In the genomic region with DNA sequence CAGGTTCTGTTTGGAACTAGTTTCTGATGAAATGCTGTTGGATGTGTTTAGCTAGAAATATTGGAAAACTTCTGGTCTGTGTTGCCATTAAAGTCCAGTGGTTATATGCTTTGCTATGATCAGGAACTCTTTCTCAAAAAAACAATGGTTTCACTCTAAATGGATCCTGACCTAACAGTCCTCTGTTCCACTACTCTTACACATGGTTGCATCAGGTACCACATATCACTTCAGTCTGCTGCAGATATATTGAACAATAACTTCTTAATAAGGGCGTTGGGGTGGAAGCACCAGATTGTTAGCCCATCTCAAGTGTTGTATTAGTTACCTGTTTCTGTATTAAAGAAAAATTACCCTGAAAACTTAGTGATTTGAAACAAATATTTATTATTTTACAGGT, we compare ENCODE assay signal across 22 cellular contexts.
"Had no signal": no experiment of that assay in that cellular context is flagged by ENCODE, and none has a peak within 500 bp of the region (broad histone marks: within the 10 kb centered on the region; RNA-seq: fewer than 3 reads in every experiment).

No MANE protein-coding gene starts in this region.

- H3K27ac ChIP-seq: dorsolateral prefrontal cortex, esophagus muscularis mucosa, foreskin keratinocyte, gastroesophageal sphincter, heart left ventricle, hepatocyte, left lung, lower lobe of right lung had no signal

- ATAC-seq: foreskin keratinocyte; gastroesophageal sphincter; heart left ventricle; left cardiac atrium; left lung; left ventricle myocardium superior; lower lobe of right lung; mucosa of descending colon; naive thymus-derived CD8-positive, alpha-beta T cell had no signal

- H3K4me2 ChIP-seq: hepatocyte had no signal

- H3K4me3 Mint-ChIP-seq: mesothelial cell of epicardium; naive B cell; naive thymus-derived CD8-positive, alpha-beta T cell had no signal

- H3K36me3 ChIP-seq: esophagus muscularis mucosa, gastroesophageal sphincter, heart left ventricle, left lung, lower lobe of right lung had no signal

- H3K4me3 ChIP-seq: dorsolateral prefrontal cortex, esophagus muscularis mucosa, gastroesophageal sphincter, heart left ventricle, hepatocyte, left lung, lower lobe of right lung, mucosa of descending colon had no signal

- H3K27me3 Mint-ChIP-seq: naive B cell; naive thymus-derived CD8-positive, alpha-beta T cell had no signal

- H2AFZ ChIP-seq: hepatocyte had no signal

- H3K4me1 Mint-ChIP-seq: mesothelial cell of epicardium; naive B cell; naive thymus-derived CD8-positive, alpha-beta T cell had no signal

- H3K4me1 ChIP-seq: esophagus muscularis mucosa, foreskin keratinocyte, gastroesophageal sphincter, left lung, lower lobe of right lung had no signal

- DNase-seq: dermis blood vessel endothelial cell; dorsolateral prefrontal cortex; effector CD4-positive, alpha-beta T cell; effector memory CD4-positive, alpha-beta T cell; foreskin keratinocyte; heart left ventricle; left cardiac atrium; left lung; left ventricle myocardium superior; lower lobe of right lung; mesenchymal stem cell; mucosa of descending colon; naive B cell; naive thymus-derived CD8-positive, alpha-beta T cell had no signal

- H3K27ac Mint-ChIP-seq: mesothelial cell of epicardium; naive B cell; naive thymus-derived CD8-positive, alpha-beta T cell had no signal

- H3K36me3 Mint-ChIP-seq: mesothelial cell of epicardium, naive B cell had no signal

- H3K79me2 ChIP-seq: hepatocyte had no signal

- H3K27me3 ChIP-seq: dorsolateral prefrontal cortex, esophagus muscularis mucosa, foreskin keratinocyte, gastroesophageal sphincter, heart left ventricle, hepatocyte, left lung had no signal

- H3K9me3 ChIP-seq: esophagus muscularis mucosa, heart left ventricle, left lung, lower lobe of right lung, mucosa of descending colon had no signal

- FAIRE-seq: endothelial cell of umbilical vein, frontal cortex, islet of Langerhans, keratinocyte had no signal
